15 cellular contexts compared by ENCODE assay signal in the genomic region with DNA sequence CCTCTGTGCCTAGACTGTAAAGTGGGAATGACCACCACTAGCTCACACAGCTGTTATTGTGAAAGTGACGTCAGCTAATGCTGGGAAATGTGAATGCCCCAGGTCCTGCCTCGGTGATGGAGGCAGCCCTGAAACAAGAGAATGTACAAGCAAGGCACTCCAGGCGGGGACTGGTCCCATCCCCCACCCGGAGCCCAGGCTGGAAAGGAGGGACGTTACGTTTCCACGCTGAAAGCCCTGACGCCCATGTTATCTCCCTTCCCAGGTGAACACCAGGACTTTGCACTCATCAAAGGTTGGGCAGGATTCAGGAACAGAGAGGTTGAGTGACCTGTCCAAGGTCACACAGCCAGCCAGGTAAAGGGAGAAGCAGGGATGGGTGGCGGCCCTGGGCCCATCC. TPM values are rescaled to one million over a fixed set of nuclear protein-coding genes. Genes with fewer than 3 reads are reported as not detected.
DNase-seq lines count a peak whose midpoint lies in the region; ATAC-seq, FAIRE-seq and TF ChIP-seq lines count a peak whose summit lies in the region.
"Had no signal": no experiment of that assay in that cellular context is flagged by ENCODE, and none has a peak within 500 bp of the region (broad histone marks: within the 10 kb centered on the region; RNA-seq: fewer than 3 reads in every experiment).

No MANE protein-coding gene starts in this region.

- H3K27ac Mint-ChIP-seq in stimulated activated naive B cell treated with anti-CD40 and anti-IgM and Interleukin-4, amounts not matched to agents 10 μg/mL and 1 μg/mL and 100 μg/mL, for 72 hours: no peak overlapping the region
- H3K27ac Mint-ChIP-seq: activated CD8-positive, alpha-beta memory T cell treated with anti-CD3 and anti-CD28 coated beads, Interleukin-2, amount 10 ng/mL, durations not matched to agents 7 days and 5 days had no signal

- CTCF ChIA-PET in A549 (lab: Yijun Ruan, JAX) (no interaction called here), K562 (lab: Yijun Ruan, JAX; ENCODE audit: low intra/inter-chr PET ratio) (no interaction called here)

- intact Hi-C loops in K562 (cut with micrococcal nuclease): no loop called here

- no peak overlapping the region for H3K18ac ChIP-seq in mesendoderm (ENCODE audit: low read length)

- no peak for TF ChIP-seq CTCF in A549 (IDR thresholded peaks at IDR 0.05)
- TF ChIP-seq CTCF in K562 (IDR thresholded peaks at IDR 0.05 in 2 of 3, conservative IDR thresholded peaks at IDR 0.05 in 1 of 3; ENCODE audit: insufficient read depth in 2 of 3, low read depth in 1 of 3, low read length in 3 of 3): no peak

- BruUV-seq in K562 (replicated peaks; lab: Mats Ljungman, UMichigan): no TSS peak

- H2BK5ac ChIP-seq in mesendoderm (ENCODE audit: low read length): no peak overlapping the region

- H2AK5ac ChIP-seq in mesendoderm (ENCODE audit: low read length): no peak overlapping the region

- H3K36me3 ChIP-seq in K562 (ENCODE audit: control insufficient read depth, insufficient read depth, low read length) (no peaks in the 10 kb centered on the region), mesendoderm (ENCODE audit: control insufficient read depth, insufficient read depth, low read length) (no peaks in the 10 kb centered on the region)
- H3K36me3 ChIP-seq: colonic mucosa had no signal

- no peaks in the 10 kb centered on the region for H4K20me1 ChIP-seq in K562 (replicated peaks; ENCODE audit: control insufficient read depth, insufficient read depth, low read length)

- H3K9me1 ChIP-seq in K562 (ENCODE audit: control insufficient read depth, insufficient read depth, low read length): no peaks in the 10 kb centered on the region

- H3K27ac ChIP-seq in A549 (no peak overlapping the region), K562 (ENCODE audit: extremely low read depth, low read depth, low read length) (no peak overlapping the region), mesendoderm (ENCODE audit: low read depth, low read length) (no peak overlapping the region)
- H3K27ac ChIP-seq: colonic mucosa had no signal

- no peaks in the 10 kb centered on the region for H3K36me3 Mint-ChIP-seq in stimulated activated naive B cell treated with anti-CD40 and anti-IgM and Interleukin-4, amounts not matched to agents 10 μg/mL and 1 μg/mL and 100 μg/mL, for 72 hours
- H3K36me3 Mint-ChIP-seq: activated CD8-positive, alpha-beta memory T cell treated with anti-CD3 and anti-CD28 coated beads, Interleukin-2, amount 10 ng/mL, durations not matched to agents 7 days and 5 days had no signal

- TF ChIP-seq RAD21 in A549 (conservative IDR thresholded peaks at IDR 0.05 in 1 of 2, IDR thresholded peaks at IDR 0.05 in 1 of 2): no peak
- TF ChIP-seq RAD21 in K562 (CRISPR knock-in tag; conservative IDR thresholded peaks at IDR 0.05 in 1 of 2, IDR thresholded peaks at IDR 0.05 in 1 of 2): no peak

- H3K9me3 ChIP-seq in A549 (no peaks in the 10 kb centered on the region), K562 (replicated peaks; ENCODE audit: control insufficient read depth, insufficient read depth, low read depth, low read length) (no peaks in the 10 kb centered on the region)
- H3K9me3 ChIP-seq: Caco-2, colonic mucosa had no signal

- no peak overlapping the region for H2AFZ ChIP-seq in K562 (ENCODE audit: low read depth, low read length)

- no peak overlapping the region for H4K8ac ChIP-seq in mesendoderm (ENCODE audit: low read depth, low read length)

- H3K4me2 ChIP-seq in A549 (no peak overlapping the region), K562 (ENCODE audit: insufficient read depth, low read length) (no peak overlapping the region), mesendoderm (ENCODE audit: low read length) (peak overlapping the region; percentile 33)

- H3K27me3 ChIP-seq in K562 (ENCODE audit: control insufficient read depth in 2 of 2, insufficient read depth in 2 of 2, low read length in 2 of 2): peaks cover 0 to 31% of the 10 kb centered on the region in 2 experiments; a peak in 3 of 5 replicates
- no peaks in the 10 kb centered on the region for H3K27me3 ChIP-seq in mesendoderm (ENCODE audit: insufficient read depth, low read length, poor library complexity)

- H3K4me1 ChIP-seq in A549 (no peaks in the 10 kb centered on the region), K562 (replicated peaks in 1 of 2; ENCODE audit: control insufficient read depth in 2 of 2, insufficient read depth in 2 of 2, low read length in 2 of 2) (peaks cover 0 to 4% of the 10 kb centered on the region in 2 experiments; a peak in 1 of 5 replicates), mesendoderm (ENCODE audit: control insufficient read depth, low read depth, low read length) (peaks cover 3% of the 10 kb centered on the region)
- H3K4me1 ChIP-seq: Caco-2, colonic mucosa had no signal

- H3K23ac ChIP-seq in mesendoderm (ENCODE audit: low read length): no peak overlapping the region

- no peak overlapping the region for H2BK120ac ChIP-seq in mesendoderm (ENCODE audit: low read depth, low read length)

- H2BK15ac ChIP-seq in mesendoderm (replicated peaks; ENCODE audit: low read depth): no peak overlapping the region

- TF ChIP-seq EP300 in A549 (IDR thresholded peaks at IDR 0.05) (no peak), K562 (IDR thresholded peaks at IDR 0.05; ENCODE audit: low read length) (no peak)

- POLR2A ChIA-PET in A549 (lab: Yijun Ruan, JAX): no interaction called here
- POLR2A ChIA-PET in K562 (lab: Yijun Ruan, JAX): no interaction called here

- peak overlapping the region; percentile 76 for H3K56ac ChIP-seq in mesendoderm (ENCODE audit: low read length)

- 53% methylated on average over 7 of the region's 9 CpGs for WGBS in A549 (ENCODE audit: missing lambda C conversion rate)
- 2% methylated on average over 8 of the region's 9 CpGs for WGBS in K562 (ENCODE audit: insufficient coverage, low coverage, missing lambda C conversion rate)
- no CpG with 5 or more reads among the region's 9 CpGs for WGBS in mesendoderm (ENCODE audit: extremely low coverage, insufficient coverage, low lambda C conversion rate)

- DNase-seq in A549 (ENCODE audit: low read depth in 1 of 2, low spot score in 1 of 2) (no peak), G401 (ENCODE audit: low spot score) (peak; percentile 56), K562 (ENCODE audit: extremely low read depth in 1 of 4, low spot score in 3 of 4) (no peak), mesendoderm (peak; percentile 23), medulla oblongata (ENCODE audit: extremely low spot score) (no peak)
- DNase-seq in stimulated activated naive B cell treated with anti-CD40 and anti-IgM and Interleukin-4, amounts not matched to agents 10 μg/mL and 1 μg/mL and 100 μg/mL, for 72 hours: no peak
- DNase-seq: activated CD8-positive, alpha-beta memory T cell treated with anti-CD3 and anti-CD28 coated beads, Interleukin-2, amount 10 ng/mL, durations not matched to agents 7 days and 5 days; colonic mucosa; NCI-H187; stimulated activated naive CD4-positive, alpha-beta T cell had no signal

- no peak overlapping the region for H4K5ac ChIP-seq in mesendoderm (ENCODE audit: low read length)

- H3K79me2 ChIP-seq in K562 (ENCODE audit: control insufficient read depth, insufficient read depth, low read length) (no peaks in the 10 kb centered on the region), mesendoderm (ENCODE audit: control insufficient read depth, insufficient read depth, low read length) (peaks cover 17% of the 10 kb centered on the region)

- TF ChIP-seq POLR2A in A549 (IDR thresholded peaks at IDR 0.05; ENCODE audit: low read length) (no peak), K562 (conservative IDR thresholded peaks at IDR 0.05) (no peak)

- in situ Hi-C loops in G401 (cut with HindIII; ENCODE audit: low sequenced_read_pairs) (no loop called here), K562 (cut with MboI) (no loop called here)

- H3K4ac ChIP-seq in mesendoderm (ENCODE audit: low read depth, low read length): no peak overlapping the region

- FAIRE-seq in A549 (lab: Jason Lieb, UNC) (no peak), K562 (lab: Jason Lieb, UNC) (no peak)
- FAIRE-seq: kidney had no signal

- peaks cover 4 to 10% of the 10 kb centered on the region in 2 donors for H3K9me3 Mint-ChIP-seq in stimulated activated naive B cell treated with anti-CD40 and anti-IgM and Interleukin-4, amounts not matched to agents 10 μg/mL and 1 μg/mL and 100 μg/mL, for 72 hours

- ATAC-seq in A549: no peak
- ATAC-seq in K562: no peak
- no peak for ATAC-seq in GM19395 (IDR thresholded peaks at IDR 0.05; ENCODE audit: unreplicated experiment)
- no peak for ATAC-seq in HG03139 (IDR thresholded peaks at IDR 0.05; ENCODE audit: unreplicated experiment)
- ATAC-seq in stimulated activated naive B cell treated with anti-CD40 and anti-IgM and Interleukin-4, amounts not matched to agents 10 μg/mL and 1 μg/mL and 100 μg/mL, for 72 hours (replicated peaks): no peak
- ATAC-seq: activated CD8-positive, alpha-beta memory T cell treated with anti-CD3 and anti-CD28 coated beads, Interleukin-2, amount 10 ng/mL, durations not matched to agents 7 days and 5 days had no signal

- no peak overlapping the region for H3K9ac ChIP-seq in K562 (ENCODE audit: insufficient read depth in 1 of 2, low read depth in 2 of 2, low read length in 2 of 2)
- H3K9ac ChIP-seq in mesendoderm (ENCODE audit: low read length): peak overlapping the region; percentile 39

- H3K4me3 Mint-ChIP-seq in stimulated activated naive B cell treated with anti-CD40 and anti-IgM and Interleukin-4, amounts not matched to agents 10 μg/mL and 1 μg/mL and 100 μg/mL, for 72 hours: no peak overlapping the region
- H3K4me3 Mint-ChIP-seq: activated CD8-positive, alpha-beta memory T cell treated with anti-CD3 and anti-CD28 coated beads, Interleukin-2, amount 10 ng/mL, durations not matched to agents 7 days and 5 days had no signal

- H3K79me1 ChIP-seq in mesendoderm (ENCODE audit: low read length): peaks cover 15% of the 10 kb centered on the region

- H3K27me3 Mint-ChIP-seq in stimulated activated naive B cell treated with anti-CD40 and anti-IgM and Interleukin-4, amounts not matched to agents 10 μg/mL and 1 μg/mL and 100 μg/mL, for 72 hours: peaks cover 72 to 77% of the 10 kb centered on the region in 2 donors

- H3K4me3 ChIP-seq in A549 (no peak overlapping the region), K562 (no peak overlapping the region), mesendoderm (ENCODE audit: low read length) (peak overlapping the region; percentile 8)
- H3K4me3 ChIP-seq: colonic mucosa had no signal

- peaks cover 0 to 4% of the 10 kb centered on the region in 2 donors for H3K4me1 Mint-ChIP-seq in stimulated activated naive B cell treated with anti-CD40 and anti-IgM and Interleukin-4, amounts not matched to agents 10 μg/mL and 1 μg/mL and 100 μg/mL, for 72 hours

RNA-seq across cellular contexts. Expression of gene SULT4A1, which starts 0.8 kb away (rescaled TPM):
- polyA plus RNA-seq in A549 (2011; rRNA removed): not detected in 2 replicates
- not detected in 2 replicates for polyA plus RNA-seq in A549 (2012; cell fraction: cytosol; rRNA removed)
- polyA plus RNA-seq in A549 (2012; cell fraction: nucleus; rRNA removed): not detected in 2 replicates
- polyA plus RNA-seq in A549 (2017; fragmentation: RNase III; extraction: RNeasy Plus Mini Kit Qiagen cat#74134 plus additional on column Dnase treatment): not detected in 3 replicates
- not detected in 2 replicates for polyA minus RNA-seq in A549 (2011; rRNA and poly(A)+ RNA removed)
- total RNA-seq in G401 (2014; rRNA removed; shearing (Covaris generic)): 5.5 and 9.5 TPM in 2 replicates
- total RNA-seq in K562 (2011; cell fraction: chromatin; rRNA removed; ENCODE audit: low replicate concordance): 0.46 and 0.81 TPM in 2 replicates
- total RNA-seq in K562 (2011; cell fraction: nucleolus; rRNA removed): 0.33 and 0.66 TPM in 2 replicates
- total RNA-seq in K562 (2011; cell fraction: nucleoplasm; rRNA removed): 0.23 and 0.29 TPM in 2 replicates
- total RNA-seq in K562 (2014; rRNA removed): 0.08 TPM in 1 of 2 replicates, not detected in the other
- 0.07 and 0.10 TPM in 2 replicates for total RNA-seq in K562 (2014; rRNA removed; fragmentation: Illumina TruSeq; extraction: Trizol)
- total RNA-seq in K562 (2015; rRNA removed; fragmentation: Illumina TruSeq; extraction: Trizol): 0.08 TPM in 1 of 2 replicates, not detected in the other
- 0.11 and 0.20 TPM in 2 replicates for total RNA-seq in K562 (2021)
- 0.09 and 0.14 TPM in 2 replicates for polyA plus RNA-seq in K562 (2011; rRNA removed)
- polyA plus RNA-seq in K562 (2011; cell fraction: cytosol; rRNA removed): 0.12 TPM in 1 of 2 replicates, not detected in the other
- 1.6 and 2.7 TPM in 2 replicates for polyA plus RNA-seq in K562 (2011; cell fraction: nucleus; rRNA removed)
- 0.09 and 0.64 TPM in 2 replicates for polyA plus RNA-seq in K562 (2012)
- polyA plus RNA-seq in K562 (2014; fragmentation: Illumina TruSeq; extraction: Trizol): 0.06 and 0.10 TPM in 2 replicates
- under 1 TPM in 1 of 2 experiments, not detected in 1; 0.03 TPM for polyA plus RNA-seq in K562 (2014; fragmentation: Nextera tagmentation; extraction: Ambion mirVana)
- polyA plus RNA-seq in K562 (2014; rRNA removed): 0.07 and 0.11 TPM in 2 replicates
- 0.09 and 0.18 TPM in 2 replicates for polyA minus RNA-seq in K562 (2011; rRNA and poly(A)+ RNA removed)
- polyA minus RNA-seq in K562 (2011; cell fraction: cytosol; rRNA and poly(A)+ RNA removed): 0.29 TPM in 1 of 2 replicates, not detected in the other
- polyA minus RNA-seq in K562 (2011; cell fraction: nucleus; rRNA and poly(A)+ RNA removed): 0.27 and 0.67 TPM in 2 replicates
- 3.9 TPM for polyA plus RNA-seq in mesendoderm (2013, experiment 1 of 2)
- 3.7 TPM for polyA plus RNA-seq in mesendoderm (2013, experiment 2 of 2)
- total RNA-seq: activated CD8-positive, alpha-beta memory T cell treated with anti-CD3 and anti-CD28 coated beads, Interleukin-2, amount 10 ng/mL, durations not matched to agents 7 days and 5 days; Caco-2 had no signal

RNA-seq across cellular contexts. Expression of gene PNPLA5, which starts 30.3 kb away (rescaled TPM):
- polyA plus RNA-seq in A549 (2011; rRNA removed) (not detected in 2 replicates), A549 (2017; fragmentation: RNase III; extraction: RNeasy Plus Mini Kit Qiagen cat#74134 plus additional on column Dnase treatment) (not detected in 3 replicates), K562 (2011; rRNA removed) (not detected in 2 replicates), K562 (2014; fragmentation: Illumina TruSeq; extraction: Trizol) (not detected in 2 replicates), K562 (2014; fragmentation: Nextera tagmentation; extraction: Ambion mirVana) (not detected), K562 (2014; rRNA removed) (not detected in 2 replicates)
- polyA plus RNA-seq in A549 (2012; cell fraction: cytosol; rRNA removed): not detected in 2 replicates
- polyA plus RNA-seq in A549 (2012; cell fraction: nucleus; rRNA removed): not detected in 2 replicates
- polyA minus RNA-seq in A549 (2011; rRNA and poly(A)+ RNA removed): not detected in 2 replicates
- total RNA-seq in G401 (2014; rRNA removed; shearing (Covaris generic)): not detected in 2 replicates
- not detected in 2 replicates for total RNA-seq in K562 (2011; cell fraction: chromatin; rRNA removed; ENCODE audit: low replicate concordance)
- total RNA-seq in K562 (2011; cell fraction: nucleolus; rRNA removed): not detected in 2 replicates
- not detected in 2 replicates for total RNA-seq in K562 (2011; cell fraction: nucleoplasm; rRNA removed)
- total RNA-seq in K562 (2014; rRNA removed) (not detected in 2 replicates), K562 (2014; rRNA removed; fragmentation: Illumina TruSeq; extraction: Trizol) (not detected in 2 replicates), K562 (2015; rRNA removed; fragmentation: Illumina TruSeq; extraction: Trizol) (not detected in 2 replicates), K562 (2021) (not detected in 2 replicates)
- polyA plus RNA-seq in K562 (2011; cell fraction: cytosol; rRNA removed): not detected in 2 replicates
- polyA plus RNA-seq in K562 (2011; cell fraction: nucleus; rRNA removed): not detected in 2 replicates
- polyA plus RNA-seq in K562 (2012): not detected in 2 replicates
- not detected in 2 replicates for polyA minus RNA-seq in K562 (2011; rRNA and poly(A)+ RNA removed)
- not detected in 2 replicates for polyA minus RNA-seq in K562 (2011; cell fraction: cytosol; rRNA and poly(A)+ RNA removed)
- polyA minus RNA-seq in K562 (2011; cell fraction: nucleus; rRNA and poly(A)+ RNA removed): not detected in 2 replicates
- polyA plus RNA-seq in mesendoderm (2013, experiment 1 of 2): 2.0 TPM
- polyA plus RNA-seq in mesendoderm (2013, experiment 2 of 2): 2.3 TPM
- total RNA-seq: activated CD8-positive, alpha-beta memory T cell treated with anti-CD3 and anti-CD28 coated beads, Interleukin-2, amount 10 ng/mL, durations not matched to agents 7 days and 5 days; Caco-2; colonic mucosa; H4; kidney had no signal

RNA-seq across cellular contexts. Expression of gene EFCAB6, which starts 49.4 kb away (rescaled TPM):
- polyA plus RNA-seq in A549 (2011; rRNA removed) (1.1 and 1.2 TPM in 2 replicates), A549 (2017; fragmentation: RNase III; extraction: RNeasy Plus Mini Kit Qiagen cat#74134 plus additional on column Dnase treatment) (0.46 to 0.51 TPM (median 0.47 TPM) in 3 replicates), K562 (2011; rRNA removed) (0.06 TPM in 1 of 2 replicates, not detected in the other), K562 (2014; fragmentation: Illumina TruSeq; extraction: Trizol) (not detected in 2 replicates), K562 (2014; fragmentation: Nextera tagmentation; extraction: Ambion mirVana) (not detected), K562 (2014; rRNA removed) (not detected in 2 replicates)
- 0.16 and 0.21 TPM in 2 replicates for polyA plus RNA-seq in A549 (2012; cell fraction: cytosol; rRNA removed)
- 0.11 and 0.18 TPM in 2 replicates for polyA plus RNA-seq in A549 (2012; cell fraction: nucleus; rRNA removed)
- 0.39 and 0.66 TPM in 2 replicates for polyA minus RNA-seq in A549 (2011; rRNA and poly(A)+ RNA removed)
- 0.25 and 0.54 TPM in 2 replicates for total RNA-seq in G401 (2014; rRNA removed; shearing (Covaris generic))
- total RNA-seq in K562 (2011; cell fraction: chromatin; rRNA removed; ENCODE audit: low replicate concordance): not detected in 2 replicates
- total RNA-seq in K562 (2011; cell fraction: nucleolus; rRNA removed): not detected in 2 replicates
- not detected in 2 replicates for total RNA-seq in K562 (2011; cell fraction: nucleoplasm; rRNA removed)
- total RNA-seq in K562 (2014; rRNA removed) (not detected in 2 replicates), K562 (2014; rRNA removed; fragmentation: Illumina TruSeq; extraction: Trizol) (not detected in 2 replicates), K562 (2015; rRNA removed; fragmentation: Illumina TruSeq; extraction: Trizol) (not detected in 2 replicates), K562 (2021) (not detected in 2 replicates)
- not detected in 2 replicates for polyA plus RNA-seq in K562 (2011; cell fraction: cytosol; rRNA removed)
- not detected in 2 replicates for polyA plus RNA-seq in K562 (2011; cell fraction: nucleus; rRNA removed)
- 0.05 TPM in 1 of 2 replicates, not detected in the other for polyA plus RNA-seq in K562 (2012)
- polyA minus RNA-seq in K562 (2011; rRNA and poly(A)+ RNA removed): not detected in 2 replicates
- polyA minus RNA-seq in K562 (2011; cell fraction: cytosol; rRNA and poly(A)+ RNA removed): not detected in 2 replicates
- not detected in 2 replicates for polyA minus RNA-seq in K562 (2011; cell fraction: nucleus; rRNA and poly(A)+ RNA removed)
- 0.38 TPM for polyA plus RNA-seq in mesendoderm (2013, experiment 1 of 2)
- 0.56 TPM for polyA plus RNA-seq in mesendoderm (2013, experiment 2 of 2)
- total RNA-seq: Caco-2 had no signal

Comparison
In these comparisons a context has a peak if more than half of its experiments do, and no peak if none do; other contexts are left out.
1. DNase-seq: peak in G401 (single experiment) and mesendoderm (single experiment); none in A549 (0 of 2), K562 (0 of 4), medulla oblongata (single experiment) and stimulated activated naive B cell treated with anti-CD40 and anti-IgM and Interleukin-4, amounts not matched to agents 10 μg/mL and 1 μg/mL and 100 μg/mL, for 72 hours (single experiment).
2. Of the 35 proteins assayed by ChIP-seq in both K562 and A549: peak only in K562: none; only in A549: none; in both: ZFP36; in neither: 34.